Comparison of ENCODE assay signal across 1 cellular context in genomic region chr19:38303517-38304351, GRCh38.
TF ChIP-seq lines count a peak whose summit lies in the region.

C19orf33 (plus strand) TSS chr19:38304251; CDS start chr19:38304262, 11 bp downstream.

TF ChIP-seq in A549, 52 proteins besides CTCF, POLR2A, EP300 and RAD21 (continued from another document):
- TF ChIP-seq MAX (IDR thresholded peaks at IDR 0.05) (peak; percentile 49), POLR2AphosphoS2 (conservative IDR thresholded peaks at IDR 0.05; ENCODE audit: low read length) (no peak), HOXB5 (CRISPR knock-in tag; IDR thresholded peaks at IDR 0.05) (peak; percentile 70; the same call in 1 of the 2 replicates), TFCP2L1 (CRISPR knock-in tag; IDR thresholded peaks at IDR 0.05) (no peak; the same call in none of the 2 replicates), FOXS1 (CRISPR knock-in tag; IDR thresholded peaks at IDR 0.05) (peak; percentile 71; the same call in 1 of the 2 replicates), HES2 (IDR thresholded peaks at IDR 0.05) (no peak), ZC3H11A (IDR thresholded peaks at IDR 0.05) (no peak), ATOH8 (CRISPR knock-in tag; IDR thresholded peaks at IDR 0.05; ENCODE audit: low read depth) (peak; percentile 28; the same call in 1 of the 2 replicates), FOSB (CRISPR knock-in tag; IDR thresholded peaks at IDR 0.05) (peak; percentile 88), TP53 (CRISPR knock-in tag; IDR thresholded peaks at IDR 0.05) (0 out of 2 replicates have a peak, but pooled peaks have one; percentile 19), ZFP36 (IDR thresholded peaks at IDR 0.05; ENCODE audit: borderline replicate concordance, partially characterized antibody) (no peak), KDM1A (IDR thresholded peaks at IDR 0.05; ENCODE audit: low read depth) (no peak), HEYL (CRISPR knock-in tag; IDR thresholded peaks at IDR 0.05) (peak; percentile 66), MYC (IDR thresholded peaks at IDR 0.05; ENCODE audit: borderline replicate concordance, low read length) (peak; percentile 64; the same call in 1 of the 2 replicates), EHMT2 (IDR thresholded peaks at IDR 0.05; ENCODE audit: low read depth) (no peak), RARB (CRISPR knock-in tag; IDR thresholded peaks at IDR 0.05) (peak; percentile 19; the same call in 1 of the 2 replicates), PBX3 (IDR thresholded peaks at IDR 0.05) (peak; percentile 22), E2F6 (IDR thresholded peaks at IDR 0.05; ENCODE audit: borderline replicate concordance, low read depth) (no peak), NFE2L2 (conservative IDR thresholded peaks at IDR 0.05; ENCODE audit: low read length) (no peak), KDM5A (IDR thresholded peaks at IDR 0.05) (no peak), JUNB (IDR thresholded peaks at IDR 0.05) (peak; percentile 11; the same call in 1 of the 2 replicates), CHD2 (IDR thresholded peaks at IDR 0.05; ENCODE audit: low read length, partially characterized antibody) (peak; percentile 14), USF2 (IDR thresholded peaks at IDR 0.05) (peak; percentile 52; the same call in 1 of the 2 replicates), HOXB13 (CRISPR knock-in tag; IDR thresholded peaks at IDR 0.05; ENCODE audit: low read depth) (peak; percentile 97), RFX5 (IDR thresholded peaks at IDR 0.05) (no peak; the same call in 1 of the 2 replicates), ZSCAN20 (CRISPR knock-in tag; IDR thresholded peaks at IDR 0.05) (no peak), HMGXB4 (CRISPR knock-in tag; IDR thresholded peaks at IDR 0.05; ENCODE audit: borderline replicate concordance) (no peak), FOSL2 (IDR thresholded peaks at IDR 0.05) (no peak; the same call in 1 of the 2 replicates), FOSL2 (CRISPR knock-in tag; IDR thresholded peaks at IDR 0.05) (peak; percentile 91), SREBF2 (IDR thresholded peaks at IDR 0.05) (no peak), CHD4 (IDR thresholded peaks at IDR 0.05; ENCODE audit: borderline replicate concordance) (no peak), JUN (IDR thresholded peaks at IDR 0.05) (peak; percentile 76 to 89), BHLHE40 (IDR thresholded peaks at IDR 0.05; ENCODE audit: low read depth, low read length) (0 out of 2 replicates have a peak, but pooled peaks have one; percentile 29), EHF (CRISPR knock-in tag; IDR thresholded peaks at IDR 0.05) (peak; percentile 93; the same call in 1 of the 2 replicates), NPAS2 (CRISPR knock-in tag; IDR thresholded peaks at IDR 0.05; ENCODE audit: borderline replicate concordance) (no peak), GATA3 (IDR thresholded peaks at IDR 0.05; ENCODE audit: borderline replicate concordance) (no peak; the same call in none of the 2 replicates), MAFK (IDR thresholded peaks at IDR 0.05; ENCODE audit: partially characterized antibody) (peak; percentile 29), HOXA7 (CRISPR knock-in tag; IDR thresholded peaks at IDR 0.05) (peak; percentile 72; the same call in 1 of the 2 replicates), CBX2 (IDR thresholded peaks at IDR 0.05; ENCODE audit: borderline replicate concordance, low read depth) (no peak), MAZ (IDR thresholded peaks at IDR 0.05; ENCODE audit: borderline replicate concordance, low read depth, low read length) (no peak), BCL3 (IDR thresholded peaks at IDR 0.05) (peak; percentile 34; the same call in 1 of the 3 replicates), RCOR1 (IDR thresholded peaks at IDR 0.05; ENCODE audit: low read depth, low read length) (no peak)
